ENCODE assay signal across 8 cellular contexts in the genomic region with DNA sequence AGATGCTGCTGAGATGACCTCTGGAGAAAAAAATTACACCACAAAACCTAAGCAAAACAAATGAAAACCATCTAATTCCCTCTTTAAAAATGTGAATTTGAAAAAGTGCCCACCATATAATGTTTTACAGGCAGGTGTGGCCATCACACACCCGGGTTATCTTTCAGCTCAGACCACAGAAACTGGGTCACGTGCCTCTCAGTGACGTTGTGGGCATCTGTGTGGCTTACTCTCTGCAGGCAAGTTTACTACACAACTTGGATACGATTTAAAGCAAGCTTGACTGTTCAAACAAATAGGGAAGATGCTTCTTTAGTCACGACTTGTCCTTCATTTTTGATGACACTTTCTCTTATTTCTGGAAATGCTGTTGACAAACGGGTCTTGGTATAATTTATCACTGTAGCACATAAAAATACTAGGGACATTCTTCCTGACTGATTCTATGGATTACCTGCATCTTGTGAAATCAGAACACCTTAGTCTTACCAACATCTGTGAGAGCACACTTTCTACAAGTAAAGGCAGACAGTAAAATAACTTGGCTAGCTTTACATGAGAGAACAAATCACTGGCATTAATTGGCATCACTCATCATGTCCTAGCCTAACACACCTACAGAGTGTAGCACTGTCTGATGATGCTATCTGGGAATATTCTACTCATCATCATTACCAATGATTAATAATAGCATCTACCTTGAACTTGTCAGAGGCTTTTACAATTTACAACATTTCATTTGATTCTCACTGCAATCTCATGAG.
DNase-seq lines count a peak whose midpoint lies in the region; ATAC-seq and TF ChIP-seq lines count a peak whose summit lies in the region.

No MANE protein-coding gene starts in this region.

- H3K4me3 ChIP-seq in effector memory CD4-positive, alpha-beta T cell (ENCODE audit: insufficient read depth, low read depth, low read length, poor library complexity, severe bottlenecking) = no peak overlapping the region

- peaks cover 6% of the 10 kb centered on the region for H3K36me3 Mint-ChIP-seq in T-cell
- peaks cover 6% of the 10 kb centered on the region for H3K36me3 Mint-ChIP-seq in MCF 10A (ENCODE audit: insufficient read depth, unreplicated experiment)

- peak overlapping the region; percentile 19 for H3K27ac ChIP-seq in effector memory CD4-positive, alpha-beta T cell (ENCODE audit: insufficient read depth, low read length, poor library complexity, severe bottlenecking)

- no peaks in the 10 kb centered on the region for H3K27me3 ChIP-seq in effector memory CD4-positive, alpha-beta T cell (replicated peaks; ENCODE audit: control insufficient read depth, insufficient read depth, low read length, poor library complexity, severe bottlenecking)

- DNase-seq in T-cell = peak; percentile 14 to 82 (median 61)
- DNase-seq in effector memory CD4-positive, alpha-beta T cell = peak; percentile 69 to 72 (median 71)
- DNase-seq in HK-2 (ENCODE audit: unreplicated experiment) = no peak
- DNase-seq in NCI-H226 = no peak
- no peak for DNase-seq in GM03348 (ENCODE audit: low spot score)
- no peak for DNase-seq in MCF 10A (ENCODE audit: unreplicated experiment)

- ATAC-seq in GM18867 (IDR thresholded peaks at IDR 0.05; ENCODE audit: unreplicated experiment) = peak; percentile 100
- peak; percentile 98 for ATAC-seq in HG02852 (IDR thresholded peaks at IDR 0.05; ENCODE audit: unreplicated experiment)
- ATAC-seq in T-cell (replicated peaks in 1 of 4) = peak; percentile 44 to 77 (median 68)

- CTCF ChIA-PET in T-cell (lab: Charles Lee) = interaction anchor here (0.5 to 1.8 kb wide), 6 partner anchors 23 to 138 kb away, joined by 3 to 9 read pairs (median 4); no protein-coding TSS in a partner anchor
- CTCF ChIA-PET in MCF 10A (lab: Yijun Ruan, JAX) = interaction anchor here (0.5 to 1.8 kb wide), 5 partner anchors 13 to 356 kb away, joined by 3 to 6 read pairs (median 4); no protein-coding TSS in a partner anchor

- BruUV-seq in MCF 10A (replicated peaks; lab: Mats Ljungman, UMichigan) = no TSS peak

- intact Hi-C loops in MCF 10A (cut with micrococcal nuclease) = no loop called here

- H3K4me1 ChIP-seq in effector memory CD4-positive, alpha-beta T cell (ENCODE audit: control insufficient read depth, insufficient read depth, low read length, poor library complexity, severe bottlenecking) = peaks cover 26% of the 10 kb centered on the region

- H3K36me3 ChIP-seq in effector memory CD4-positive, alpha-beta T cell (ENCODE audit: control insufficient read depth, insufficient read depth, low read length) = no peaks in the 10 kb centered on the region

- no peak for TF ChIP-seq CTCF in MCF 10A (IDR thresholded peaks at IDR 0.05; ENCODE audit: unreplicated experiment)

- H3K9me3 ChIP-seq in effector memory CD4-positive, alpha-beta T cell (ENCODE audit: control insufficient read depth, low read length) = no peaks in the 10 kb centered on the region

- H3K4me3 Mint-ChIP-seq in T-cell (no peak overlapping the region), MCF 10A (ENCODE audit: unreplicated experiment) (no peak overlapping the region)

- H3K4me1 Mint-ChIP-seq in T-cell (peaks cover 23 to 44% (median 43%) of the 10 kb centered on the region in 3 donors), MCF 10A (ENCODE audit: insufficient read depth, unreplicated experiment) (peaks cover 1% of the 10 kb centered on the region)

- POLR2A ChIA-PET in T-cell (lab: Charles Lee) = interaction anchor here in 1 of 2 donors (0.6 to 3.9 kb wide), 6 partner anchors 20 to 112 kb away, joined by 3 to 23 read pairs (median 4); no protein-coding TSS in a partner anchor
- POLR2A ChIA-PET in MCF 10A (lab: Yijun Ruan, JAX) = interaction anchor here (0.6 to 2.4 kb wide), 7 partner anchors 13 to 1131 kb away, joined by 3 to 7 read pairs (median 3); no protein-coding TSS in a partner anchor

- H3K27ac Mint-ChIP-seq in T-cell (peak overlapping the region; percentile 23 to 81), MCF 10A (ENCODE audit: low read depth, unreplicated experiment) (no peak overlapping the region)

- H3K27me3 Mint-ChIP-seq in T-cell = no peaks in the 10 kb centered on the region
- peaks cover 56% of the 10 kb centered on the region for H3K27me3 Mint-ChIP-seq in MCF 10A (ENCODE audit: insufficient read depth, unreplicated experiment)

- H3K9me3 Mint-ChIP-seq in T-cell (no peaks in the 10 kb centered on the region), MCF 10A (ENCODE audit: unreplicated experiment) (no peaks in the 10 kb centered on the region)

Comparison
In these comparisons a context has a peak if more than half of its experiments do, and no peak if none do; other contexts are left out.
1. DNase-seq: peak in T-cell (34 of 34) and effector memory CD4-positive, alpha-beta T cell (3 of 3); none in HK-2 (single experiment), NCI-H226 (single experiment), GM03348 (single experiment) and MCF 10A (single experiment).
2. Peak in every context shown above with its lines, with median percentiles within 50 percentile points of each other: ATAC-seq.